27 cellular contexts compared by ENCODE assay signal in genomic region chr11:15896544-15896943, GRCh38.
"Had no signal": no experiment of that assay in that cellular context is flagged by ENCODE, and none has a peak within 500 bp of the region (broad histone marks: within the 10 kb centered on the region; RNA-seq: fewer than 3 reads in every experiment).

No MANE protein-coding gene starts in this region.

- H3K9ac ChIP-seq: parathyroid adenoma had no signal

- H3K27me3 ChIP-seq: left lung, stomach, testis, thyroid gland, transverse colon, upper lobe of right lung had no signal

- H3K4me1 Mint-ChIP-seq: naive B cell; stimulated activated naive B cell treated with anti-CD40 and anti-IgM and Interleukin-4, amounts not matched to agents 10 μg/mL and 1 μg/mL and 100 μg/mL, for 72 hours had no signal

- H3K27ac Mint-ChIP-seq: immature natural killer cell; mesothelial cell of epicardium; naive B cell; natural killer cell; stimulated activated naive B cell treated with anti-CD40 and anti-IgM and Interleukin-4, amounts not matched to agents 10 μg/mL and 1 μg/mL and 100 μg/mL, for 72 hours had no signal

- H3K36me3 ChIP-seq: left lung, lower lobe of right lung, stomach, thyroid gland, transverse colon, upper lobe of right lung had no signal

- H3K4me3 Mint-ChIP-seq: immature natural killer cell; mesothelial cell of epicardium; naive B cell; natural killer cell; stimulated activated naive B cell treated with anti-CD40 and anti-IgM and Interleukin-4, amounts not matched to agents 10 μg/mL and 1 μg/mL and 100 μg/mL, for 72 hours had no signal

- H3K9me3 ChIP-seq: left lung, lower lobe of right lung, stomach, testis, thyroid gland, transverse colon, upper lobe of right lung had no signal

- DNase-seq: hypothalamus; immature natural killer cell; kidney; left colon; left lung; lower lobe of right lung; mammary epithelial cell; mesendoderm; naive B cell; natural killer cell; occipital lobe; retina; right cardiac atrium; stimulated activated CD4-positive, alpha-beta T cell treated with anti-CD3 and anti-CD28 coated beads, Interleukin-12 subunit alpha, Interleukin-12 subunit beta, amount 100 ng/mL, for 4 hours; stimulated activated CD4-positive, alpha-beta T cell treated with anti-CD3 and anti-CD28 coated beads, Interleukin-15, amount 100 ng/mL, for 24 hours; stimulated activated CD4-positive, alpha-beta T cell treated with anti-CD3 and anti-CD28 coated beads, Interleukin-2, amount 100 ng/mL, for 24 hours; stimulated activated CD4-positive, alpha-beta T cell treated with anti-CD3 and anti-CD28 coated beads, Interleukin-4, amount 100 ng/mL, for 1 hour; stimulated activated naive B cell treated with anti-CD40 and anti-IgM and Interleukin-4, amounts not matched to agents 10 μg/mL and 1 μg/mL and 100 μg/mL, for 72 hours; stimulated activated naive CD8-positive, alpha-beta T cell treated with anti-CD3 and anti-CD28 coated beads, Interleukin-15, Interleukin-2, amounts not matched to agents 100 U/mL and 50 U/mL, for 24 hours; stomach; testis; thyroid gland; transverse colon; upper lobe of right lung had no signal

- H3K4me1 ChIP-seq: testis, thyroid gland had no signal

- H3K4me3 ChIP-seq: left lung, lower lobe of right lung, skin epidermis, stomach, testis, thyroid gland, transverse colon, upper lobe of right lung had no signal

- H2AFZ ChIP-seq: parathyroid adenoma had no signal

- H3K27ac ChIP-seq: left lung, lower lobe of right lung, parathyroid adenoma, skin epidermis, stomach, testis, thyroid gland, transverse colon, upper lobe of right lung had no signal

- ATAC-seq: left colon; left lung; lower lobe of right lung; natural killer cell; right cardiac atrium; stimulated activated naive B cell treated with anti-CD40 and anti-IgM and Interleukin-4, amounts not matched to agents 10 μg/mL and 1 μg/mL and 100 μg/mL, for 72 hours; stimulated activated naive CD8-positive, alpha-beta T cell treated with anti-CD3 and anti-CD28 coated beads, Interleukin-15, Interleukin-2, amounts not matched to agents 100 U/mL and 50 U/mL, for 24 hours; upper lobe of right lung had no signal

- H3K36me3 Mint-ChIP-seq: immature natural killer cell; mesothelial cell of epicardium; naive B cell; natural killer cell; stimulated activated naive B cell treated with anti-CD40 and anti-IgM and Interleukin-4, amounts not matched to agents 10 μg/mL and 1 μg/mL and 100 μg/mL, for 72 hours had no signal

- H3K27me3 Mint-ChIP-seq: naive B cell; stimulated activated naive B cell treated with anti-CD40 and anti-IgM and Interleukin-4, amounts not matched to agents 10 μg/mL and 1 μg/mL and 100 μg/mL, for 72 hours had no signal

- H3K9me3 Mint-ChIP-seq: immature natural killer cell; mesothelial cell of epicardium; natural killer cell; stimulated activated naive B cell treated with anti-CD40 and anti-IgM and Interleukin-4, amounts not matched to agents 10 μg/mL and 1 μg/mL and 100 μg/mL, for 72 hours had no signal
